ENCODE assay signal across 21 cellular contexts in the genomic region with DNA sequence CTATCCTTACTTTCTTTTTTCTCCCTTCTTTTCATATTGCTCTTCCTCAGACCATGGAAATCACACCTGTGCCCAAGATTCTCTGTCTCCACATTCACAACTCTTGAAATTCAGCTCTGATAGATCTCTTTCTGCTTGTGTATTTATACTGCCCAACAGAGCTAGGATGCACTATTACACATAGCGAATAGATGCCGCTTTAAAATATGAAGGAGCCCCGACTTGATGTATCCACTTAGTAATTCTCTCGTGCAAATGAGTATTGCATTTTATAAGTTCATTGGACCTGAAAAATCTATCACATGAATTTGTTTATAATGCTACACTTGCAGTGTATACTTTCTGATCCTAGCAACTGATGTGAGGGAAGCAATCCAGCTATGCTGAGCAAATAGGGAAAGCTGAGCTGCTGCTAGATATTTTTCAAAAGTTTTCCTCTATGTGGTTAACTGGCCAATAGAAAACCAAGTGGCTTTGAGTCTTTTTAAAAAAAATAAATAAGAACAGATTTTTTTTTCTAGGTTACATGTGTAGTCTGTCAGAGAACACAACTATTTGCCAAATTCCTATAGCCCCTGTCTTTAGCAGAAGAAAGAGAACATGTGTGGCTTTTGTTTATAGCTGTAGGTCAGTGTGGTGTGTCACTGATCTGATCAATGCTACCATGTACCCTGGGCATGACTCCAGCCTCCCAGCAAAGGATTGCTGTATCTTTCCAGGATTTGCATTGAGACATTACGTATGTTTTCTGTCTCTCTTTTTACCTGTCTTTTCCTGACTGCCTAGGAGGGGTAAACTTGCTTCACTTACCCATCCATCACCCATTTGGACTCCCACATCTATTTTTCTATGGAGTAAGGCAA.
A peak's percentile ranks its signal among the peaks of the same experiment; 100 is the strongest.
DNase-seq lines count a peak whose midpoint lies in the region; ATAC-seq, FAIRE-seq and TF ChIP-seq lines count a peak whose summit lies in the region.
"Had no signal": no experiment of that assay in that cellular context is flagged by ENCODE, and none has a peak within 500 bp of the region (broad histone marks: within the 10 kb centered on the region; RNA-seq: fewer than 3 reads in every experiment).

No MANE protein-coding gene starts in this region.

- H3K4me3 Mint-ChIP-seq in astrocyte (ENCODE audit: unreplicated experiment), result no peak overlapping the region
- H3K4me3 Mint-ChIP-seq: CD4-positive, alpha-beta T cell; nephron progenitor cell had no signal

- H3K27ac ChIP-seq in astrocyte (ENCODE audit: low read depth, low read length) (peak overlapping the region; percentile 44), foreskin keratinocyte (peak overlapping the region; percentile 61)
- H3K27ac ChIP-seq: 22Rv1, lower lobe of right lung, thyroid gland had no signal

- H3K4me2 ChIP-seq in astrocyte (ENCODE audit: low read length) (peak overlapping the region; percentile 29), skeletal muscle satellite cell (ENCODE audit: low read length) (peak overlapping the region; percentile 19)

- H3K27me3 Mint-ChIP-seq in astrocyte (ENCODE audit: low read depth, unreplicated experiment), result no peaks in the 10 kb centered on the region
- H3K27me3 Mint-ChIP-seq: CD4-positive, alpha-beta T cell had no signal

- no peak overlapping the region for H3K4me3 ChIP-seq in astrocyte (ENCODE audit: insufficient read depth, low read depth, low read length)
- H3K4me3 ChIP-seq in skeletal muscle satellite cell (ENCODE audit: low read length), result peak overlapping the region; percentile 5
- H3K4me3 ChIP-seq: cardiac muscle cell, lower lobe of right lung, thyroid gland had no signal

- no peak for FAIRE-seq in astrocyte (lab: Jason Lieb, UNC)

- H3K9ac ChIP-seq in astrocyte (ENCODE audit: low read length) (peak overlapping the region; percentile 28), skeletal muscle satellite cell (ENCODE audit: low read depth, low read length) (peak overlapping the region; percentile 66)

- H3K27me3 ChIP-seq in astrocyte (ENCODE audit: insufficient read depth, low read length) (no peaks in the 10 kb centered on the region), foreskin keratinocyte (no peaks in the 10 kb centered on the region), skeletal muscle satellite cell (ENCODE audit: control insufficient read depth, insufficient read depth, low read length) (no peaks in the 10 kb centered on the region)
- H3K27me3 ChIP-seq: cardiac muscle cell, thyroid gland had no signal

- H3K27ac Mint-ChIP-seq in astrocyte (ENCODE audit: unreplicated experiment), result peak overlapping the region; percentile 3
- H3K27ac Mint-ChIP-seq: CD4-positive, alpha-beta T cell had no signal

- H2AFZ ChIP-seq in astrocyte (ENCODE audit: low read depth, low read length), result no peak overlapping the region

- ATAC-seq in foreskin keratinocyte, result no peak

- peaks cover 10% of the 10 kb centered on the region for H3K4me1 ChIP-seq in astrocyte (ENCODE audit: insufficient read depth, low read length)
- H3K4me1 ChIP-seq in foreskin keratinocyte, result peaks cover 38% of the 10 kb centered on the region
- H3K4me1 ChIP-seq in skeletal muscle satellite cell (ENCODE audit: control insufficient read depth, insufficient read depth, low read length), result peaks cover 53% of the 10 kb centered on the region
- H3K4me1 ChIP-seq: lower lobe of right lung had no signal

- peaks cover 22% of the 10 kb centered on the region for H3K4me1 Mint-ChIP-seq in astrocyte (ENCODE audit: low read depth, unreplicated experiment)

- no peak for TF ChIP-seq CTCF in astrocyte (IDR thresholded peaks at IDR 0.05; ENCODE audit: insufficient read depth, low read depth, low read length)
- peak; percentile 19 for TF ChIP-seq CTCF in foreskin keratinocyte (conservative IDR thresholded peaks at IDR 0.05)

- H3K36me3 ChIP-seq in astrocyte (ENCODE audit: insufficient read depth, low read length), result no peaks in the 10 kb centered on the region
- H3K36me3 ChIP-seq in skeletal muscle satellite cell (ENCODE audit: insufficient read depth, low read length), result no peaks in the 10 kb centered on the region
- H3K36me3 ChIP-seq: cardiac muscle cell, lower lobe of right lung, thyroid gland had no signal

- no peaks in the 10 kb centered on the region for H3K79me2 ChIP-seq in astrocyte (ENCODE audit: insufficient read depth, low read length)

- no peaks in the 10 kb centered on the region for H4K20me1 ChIP-seq in astrocyte (ENCODE audit: insufficient read depth, low read length)

- DNase-seq in DMS 273 (lab: John Stamatoyannopoulos, UW; ENCODE audit: unreplicated experiment) (peak; percentile 20), DMS 273 treated with DMSO at 0.1 percent for 48 hours (lab: John Stamatoyannopoulos, UW) (no peak), astrocyte (ENCODE audit: low read depth) (no peak), foreskin keratinocyte (no peak), islet precursor cell (no peak), LoVo (ENCODE audit: low spot score) (no peak), NCI-H187 (lab: John Stamatoyannopoulos, UW) (no peak)
- DNase-seq: activated CD4-positive, alpha-beta T cell treated with anti-CD3 and anti-CD28 coated beads for 4 hours; activated naive CD4-positive, alpha-beta T cell treated with anti-CD3 and anti-CD28 coated beads, Interleukin-2, amount 50 U/mL, for 16 hours; CD4-positive, alpha-beta T cell; effector CD4-positive, alpha-beta T cell; GOT3; lower lobe of right lung; nephron progenitor cell; right cardiac atrium; Right ventricle myocardium superior; stimulated activated CD4-positive, alpha-beta T cell treated with anti-CD3 and anti-CD28 coated beads, Interleukin-4, amount 100 ng/mL, for 1 hour had no signal

- no peaks in the 10 kb centered on the region for H3K9me3 Mint-ChIP-seq in astrocyte (ENCODE audit: unreplicated experiment)
- H3K9me3 Mint-ChIP-seq: CD4-positive, alpha-beta T cell had no signal

- H3K9me3 ChIP-seq in astrocyte (ENCODE audit: insufficient read depth, low read depth, low read length) (no peaks in the 10 kb centered on the region), skeletal muscle satellite cell (replicated peaks; ENCODE audit: low read length) (no peaks in the 10 kb centered on the region)
- H3K9me3 ChIP-seq: lower lobe of right lung, thyroid gland had no signal

- H3K36me3 Mint-ChIP-seq in astrocyte (ENCODE audit: low read depth, unreplicated experiment), result no peaks in the 10 kb centered on the region
